In the genomic region with DNA sequence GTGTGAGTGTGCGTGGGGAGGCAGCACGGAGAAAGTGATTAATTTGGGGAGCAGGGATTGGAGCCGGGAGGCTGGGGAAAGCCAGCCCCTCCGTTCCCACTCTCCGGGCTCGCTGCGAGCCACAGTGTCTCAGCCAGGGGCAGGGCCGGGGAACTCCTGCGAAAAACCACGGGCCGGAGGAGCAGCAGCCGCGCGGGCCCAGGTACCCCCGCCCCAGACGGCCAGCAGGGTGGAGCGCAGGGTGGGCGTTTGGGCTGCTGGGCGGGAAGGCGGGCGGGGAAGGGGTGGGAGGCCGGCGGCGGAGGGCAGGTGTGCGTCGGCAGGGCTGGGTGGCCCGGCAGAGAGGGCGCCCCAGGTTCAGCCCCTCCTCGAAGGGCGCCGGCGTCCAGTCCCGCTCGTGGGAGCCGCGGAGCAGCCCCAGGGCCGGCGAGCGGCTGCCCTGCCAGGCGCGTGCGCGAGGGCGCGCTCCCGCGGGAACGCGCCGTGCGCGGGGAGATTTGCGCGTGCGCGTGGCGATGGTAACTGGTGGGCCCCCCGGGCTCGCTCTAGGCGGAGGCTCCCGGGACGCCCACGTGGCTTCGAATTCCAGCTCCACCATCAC, we compare ENCODE assay signal across 10 cellular contexts. TPM values are rescaled to one million over a fixed set of nuclear protein-coding genes. Genes with fewer than 3 reads are reported as not detected.
DNase-seq lines count a peak whose midpoint lies in the region; ATAC-seq, FAIRE-seq and TF ChIP-seq lines count a peak whose summit lies in the region.
"Had no signal": no experiment of that assay in that cellular context is flagged by ENCODE, and none has a peak within 500 bp of the region (broad histone marks: within the 10 kb centered on the region; RNA-seq: fewer than 3 reads in every experiment).

No MANE protein-coding gene starts in this region.

- no peak overlapping the region for H2AFZ ChIP-seq in mesenchymal stem cell (ENCODE audit: low read depth, low read length)

- 0% methylated on average over 10 of the region's 64 CpGs for WGBS in A549 (ENCODE audit: missing lambda C conversion rate)
- WGBS in mesenchymal stem cell: 1% methylated on average over 44 of the region's 64 CpGs

- TF ChIP-seq POLR2A in A549 (IDR thresholded peaks at IDR 0.05; ENCODE audit: low read length): no peak

- no peak for TF ChIP-seq CTCF in A549 (IDR thresholded peaks at IDR 0.05)

- no peak overlapping the region for H3K14ac ChIP-seq in mesenchymal stem cell (ENCODE audit: low read length in 2 of 2)

- no peaks in the 10 kb centered on the region for H3K79me1 ChIP-seq in mesenchymal stem cell (replicated peaks; ENCODE audit: low read length, poor library complexity, severe bottlenecking)

- CTCF ChIA-PET in A549 (lab: Yijun Ruan, JAX): no interaction called here

- H3K18ac ChIP-seq in mesenchymal stem cell (ENCODE audit: low read depth in 1 of 2, low read length in 2 of 2): no peak overlapping the region

- H3K27ac ChIP-seq in A549: 0 out of 6 replicates have a peak overlapping the region, but pooled peaks of 1 of the 2 experiments have one; percentile 24
- H3K27ac ChIP-seq in mesenchymal stem cell (ENCODE audit: low read length, poor library complexity, severe bottlenecking): no peak overlapping the region

- H3K9me3 ChIP-seq in A549: no peaks in the 10 kb centered on the region
- no peaks in the 10 kb centered on the region for H3K9me3 ChIP-seq in mesenchymal stem cell (ENCODE audit: control insufficient read depth, low read length)

- H3K36me3 ChIP-seq in mesenchymal stem cell (ENCODE audit: control insufficient read depth in 1 of 2, insufficient read depth in 2 of 2, low read depth in 1 of 2, low read length in 2 of 2): no peaks in the 10 kb centered on the region

- DNase-seq in A549 (ENCODE audit: low read depth in 1 of 2, low spot score in 1 of 2): peak in 1 of 2 experiments; percentile 5
- DNase-seq in anterior cingulate cortex (lab: John Stamatoyannopoulos, UW): peak in 41 of 58 donors; percentile 3 to 61 (median 33)
- DNase-seq in mesenchymal stem cell: no peak
- DNase-seq in AG08395 (ENCODE audit: low spot score): no peak
- DNase-seq in A172 (ENCODE audit: low spot score): no peak
- DNase-seq: DND-41 had no signal

- H3K9ac ChIP-seq in mesenchymal stem cell (ENCODE audit: low read length): peak overlapping the region; percentile 65

- H3K23ac ChIP-seq in mesenchymal stem cell (ENCODE audit: low read length in 2 of 2): no peak overlapping the region

- POLR2A ChIA-PET in A549 (lab: Yijun Ruan, JAX): no interaction called here

- ATAC-seq in A549 (peak; percentile 49 to 65; a peak in 5 of 6 replicates), GM21381 (IDR thresholded peaks at IDR 0.05; ENCODE audit: unreplicated experiment) (peak; percentile 42), HG03457 (IDR thresholded peaks at IDR 0.05; ENCODE audit: unreplicated experiment) (no peak), GM21528 (IDR thresholded peaks at IDR 0.05; ENCODE audit: low FRiP score, unreplicated experiment) (no peak)

- H3K4me1 ChIP-seq in A549: peaks cover 17% of the 10 kb centered on the region; the same call in 2 of the 3 replicates
- H3K4me1 ChIP-seq in mesenchymal stem cell (ENCODE audit: control insufficient read depth, insufficient read depth, low read depth, low read length): peaks cover 18% of the 10 kb centered on the region

- no peak for TF ChIP-seq RAD21 in A549 (conservative IDR thresholded peaks at IDR 0.05 in 1 of 2, IDR thresholded peaks at IDR 0.05 in 1 of 2)

- TF ChIP-seq EP300 in A549 (IDR thresholded peaks at IDR 0.05): no peak

- H2BK5ac ChIP-seq in mesenchymal stem cell (ENCODE audit: low read depth, low read length, poor library complexity, severe bottlenecking): no peak overlapping the region

- H4K8ac ChIP-seq in mesenchymal stem cell (ENCODE audit: low read length): no peak overlapping the region

- peaks cover 15 to 34% of the 10 kb centered on the region in 2 experiments for H3K27me3 ChIP-seq in mesenchymal stem cell (ENCODE audit: control insufficient read depth in 1 of 2, insufficient read depth in 1 of 2, low read length in 2 of 2)

- H2BK12ac ChIP-seq in mesenchymal stem cell (ENCODE audit: low read length in 2 of 2): no peak overlapping the region

- H2BK15ac ChIP-seq in mesenchymal stem cell (ENCODE audit: low read depth, poor library complexity, severe bottlenecking): no peak overlapping the region

- H2AK5ac ChIP-seq in mesenchymal stem cell (ENCODE audit: low read length, severe bottlenecking): no peak overlapping the region

- peak overlapping the region; percentile 92 for H3K4me2 ChIP-seq in A549
- H3K4me2 ChIP-seq in mesenchymal stem cell (ENCODE audit: low read length, poor library complexity, severe bottlenecking): peak overlapping the region; percentile 43

- no peak overlapping the region for H2BK120ac ChIP-seq in mesenchymal stem cell (ENCODE audit: low read depth, low read length)

- H4K91ac ChIP-seq in mesenchymal stem cell (ENCODE audit: low read length): no peak overlapping the region

- no peak overlapping the region for H3K4ac ChIP-seq in mesenchymal stem cell (ENCODE audit: low read depth in 1 of 2, low read length in 2 of 2)

- FAIRE-seq in A549 (lab: Jason Lieb, UNC): no peak

- peak overlapping the region; percentile 41 for H3K4me3 ChIP-seq in A549
- peak overlapping the region; percentile 20 to 80 for H3K4me3 ChIP-seq in mesenchymal stem cell (ENCODE audit: insufficient read depth in 1 of 2, low read depth in 1 of 2, low read length in 2 of 2)

TF ChIP-seq in A549, 52 proteins besides CTCF, POLR2A, EP300 and RAD21:
- no peak for TF ChIP-seq ZNF302 (CRISPR knock-in tag; IDR thresholded peaks at IDR 0.05)
- TF ChIP-seq, protein P1, sequence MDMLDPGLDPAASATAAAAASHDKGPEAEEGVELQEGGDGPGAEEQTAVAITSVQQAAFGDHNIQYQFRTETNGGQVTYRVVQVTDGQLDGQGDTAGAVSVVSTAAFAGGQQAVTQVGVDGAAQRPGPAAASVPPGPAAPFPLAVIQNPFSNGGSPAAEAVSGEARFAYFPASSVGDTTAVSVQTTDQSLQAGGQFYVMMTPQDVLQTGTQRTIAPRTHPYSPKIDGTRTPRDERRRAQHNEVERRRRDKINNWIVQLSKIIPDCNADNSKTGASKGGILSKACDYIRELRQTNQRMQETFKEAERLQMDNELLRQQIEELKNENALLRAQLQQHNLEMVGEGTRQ (IDR thresholded peaks at IDR 0.05): no peak
- TF ChIP-seq, protein P2, sequence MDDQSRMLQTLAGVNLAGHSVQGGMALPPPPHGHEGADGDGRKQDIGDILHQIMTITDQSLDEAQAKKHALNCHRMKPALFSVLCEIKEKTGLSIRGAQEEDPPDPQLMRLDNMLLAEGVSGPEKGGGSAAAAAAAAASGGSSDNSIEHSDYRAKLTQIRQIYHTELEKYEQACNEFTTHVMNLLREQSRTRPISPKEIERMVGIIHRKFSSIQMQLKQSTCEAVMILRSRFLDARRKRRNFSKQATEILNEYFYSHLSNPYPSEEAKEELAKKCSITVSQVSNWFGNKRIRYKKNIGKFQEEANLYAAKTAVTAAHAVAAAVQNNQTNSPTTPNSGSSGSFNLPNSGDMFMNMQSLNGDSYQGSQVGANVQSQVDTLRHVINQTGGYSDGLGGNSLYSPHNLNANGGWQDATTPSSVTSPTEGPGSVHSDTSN (IDR thresholded peaks at IDR 0.05): no peak
- TF ChIP-seq KDM5A (IDR thresholded peaks at IDR 0.05): no peak
- TF ChIP-seq CHD4 (IDR thresholded peaks at IDR 0.05; ENCODE audit: borderline replicate concordance): no peak
- TF ChIP-seq HDAC2 (IDR thresholded peaks at IDR 0.05): no peak
- TF ChIP-seq, protein P3, sequence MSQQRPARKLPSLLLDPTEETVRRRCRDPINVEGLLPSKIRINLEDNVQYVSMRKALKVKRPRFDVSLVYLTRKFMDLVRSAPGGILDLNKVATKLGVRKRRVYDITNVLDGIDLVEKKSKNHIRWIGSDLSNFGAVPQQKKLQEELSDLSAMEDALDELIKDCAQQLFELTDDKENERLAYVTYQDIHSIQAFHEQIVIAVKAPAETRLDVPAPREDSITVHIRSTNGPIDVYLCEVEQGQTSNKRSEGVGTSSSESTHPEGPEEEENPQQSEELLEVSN (IDR thresholded peaks at IDR 0.05; ENCODE audit: borderline replicate concordance, low read depth): no peak
- no peak for TF ChIP-seq FOXS1 (CRISPR knock-in tag; IDR thresholded peaks at IDR 0.05)
- TF ChIP-seq ZFP36 (IDR thresholded peaks at IDR 0.05; ENCODE audit: borderline replicate concordance, partially characterized antibody): no peak
- TF ChIP-seq RFX5 (IDR thresholded peaks at IDR 0.05): no peak
- no peak for TF ChIP-seq POLR2AphosphoS2 (conservative IDR thresholded peaks at IDR 0.05; ENCODE audit: low read length)
- TF ChIP-seq RNF2 (IDR thresholded peaks at IDR 0.05; ENCODE audit: borderline replicate concordance, low read depth): no peak
- TF ChIP-seq JUN (IDR thresholded peaks at IDR 0.05): no peak
TF ChIP-seq in A549: peak in this region for 0.

RNA-seq across cellular contexts. Expression of a gene that starts 1.4 kb away (rescaled TPM):
- polyA plus RNA-seq in A549 (2011; rRNA removed) (0.05 and 0.09 TPM in 2 replicates), A549 (2017; fragmentation: RNase III; extraction: RNeasy Plus Mini Kit Qiagen cat#74134 plus additional on column Dnase treatment) (not detected in 3 replicates)
- polyA plus RNA-seq in A549 (2012; cell fraction: cytosol; rRNA removed): not detected in 2 replicates
- not detected in 2 replicates for polyA plus RNA-seq in A549 (2012; cell fraction: nucleus; rRNA removed)
- not detected in 2 replicates for polyA minus RNA-seq in A549 (2011; rRNA and poly(A)+ RNA removed)
- 0.08 TPM for polyA plus RNA-seq in mesenchymal stem cell (2013, experiment 1 of 2)
- 0.03 TPM for polyA plus RNA-seq in mesenchymal stem cell (2013, experiment 2 of 2)
- not detected in 2 replicates for total RNA-seq in A172 (2014; rRNA removed; shearing (Covaris generic))
- total RNA-seq: activated CD8-positive, alpha-beta memory T cell treated with anti-CD3 and anti-CD28 coated beads for 36 hours had no signal

Comparison
In these comparisons a context has a peak if more than half of its experiments do, and no peak if none do; other contexts are left out.
1. ATAC-seq: peak in A549 (2 of 2) and GM21381 (single experiment); none in HG03457 (single experiment) and GM21528 (single experiment).
2. DNase-seq: peak in anterior cingulate cortex (41 of 58); none in mesenchymal stem cell (single experiment), AG08395 (single experiment) and A172 (single experiment).